In genomic region chr1:223271085-223271781, GRCh38 we compare ENCODE assay signal across 19 cellular contexts.
"Had no signal": no experiment of that assay in that cellular context is flagged by ENCODE, and none has a peak within 500 bp of the region (broad histone marks: within the 10 kb centered on the region; RNA-seq: fewer than 3 reads in every experiment).

No MANE protein-coding gene starts in this region.

- H3K9ac ChIP-seq: parathyroid adenoma had no signal

- H3K9me3 ChIP-seq: esophagus squamous epithelium, neutrophil, stomach, thyroid gland had no signal

- H3K27me3 ChIP-seq: esophagus squamous epithelium, stomach, thyroid gland had no signal

- DNase-seq: cortex of kidney; effector memory CD8-positive, alpha-beta T cell; erythroblast; esophagus squamous epithelium; foreskin melanocyte; hypothalamus; left cardiac atrium; left ventricle myocardium superior; naive B cell; stimulated activated CD4-positive, alpha-beta T cell treated with anti-CD3 and anti-CD28 coated beads, Interleukin-12 subunit alpha, Interleukin-12 subunit beta, amount 100 ng/mL, for 4 hours; stimulated activated CD4-positive, alpha-beta T cell treated with anti-CD3 and anti-CD28 coated beads, Interleukin-1b, Interleukin-23, amount 100 ng/mL, for 48 hours; stimulated activated CD4-positive, alpha-beta T cell treated with anti-CD3 and anti-CD28 coated beads, Interleukin-4, amount 100 ng/mL, for 24 hours; stimulated activated naive CD4-positive, alpha-beta T cell treated with Interleukin-2 at 50 U/mL for 16 hours; stomach; thyroid gland had no signal

- H3K4me3 ChIP-seq: esophagus squamous epithelium, lung, smooth muscle cell, stomach, thyroid gland had no signal

- H3K36me3 ChIP-seq: neutrophil, stomach, thyroid gland had no signal

- H3K27ac ChIP-seq: esophagus squamous epithelium, neutrophil, parathyroid adenoma, stomach, thyroid gland had no signal

- H3K4me1 ChIP-seq: esophagus squamous epithelium, parathyroid adenoma, thyroid gland had no signal
